ENCODE assay signal across 23 cellular contexts in the genomic region with DNA sequence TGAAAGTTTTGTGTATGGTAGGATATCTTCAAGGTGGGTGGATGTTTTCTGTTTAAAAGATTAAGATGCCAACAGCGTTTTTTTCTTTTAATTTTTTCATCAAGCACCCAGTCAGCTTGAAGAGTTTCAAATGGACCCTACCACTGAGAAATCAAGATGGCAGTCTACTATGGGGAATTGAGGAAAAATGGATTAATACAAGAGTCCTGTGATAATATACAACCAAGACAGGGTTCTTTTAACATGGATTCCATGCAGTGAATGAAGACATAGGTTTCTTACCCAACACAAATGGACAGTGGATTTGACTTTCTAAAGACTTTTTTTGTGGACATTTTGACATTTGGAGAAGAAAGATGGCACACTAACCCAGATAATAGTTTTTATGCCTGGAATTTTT. TPM values are rescaled to one million over a fixed set of nuclear protein-coding genes. Genes with fewer than 3 reads are reported as not detected.
A peak's percentile ranks its signal among the peaks of the same experiment; 100 is the strongest.
DNase-seq lines count a peak whose midpoint lies in the region; ATAC-seq and TF ChIP-seq lines count a peak whose summit lies in the region.
"Had no signal": no experiment of that assay in that cellular context is flagged by ENCODE, and none has a peak within 500 bp of the region (broad histone marks: within the 10 kb centered on the region; RNA-seq: fewer than 3 reads in every experiment).

No MANE protein-coding gene starts in this region.

- no peak for DNase-seq in activated naive CD4-positive, alpha-beta T cell treated with anti-CD3 and anti-CD28 coated beads for 36 hours
- DNase-seq in activated naive CD4-positive, alpha-beta T cell (lab: John Stamatoyannopoulos, UW) = no peak
- DNase-seq in activated B cell treated with CpG ODN at 0.5 μM for 24 hours = no peak
- DNase-seq in epithelial cell of prostate (ENCODE audit: low read depth, low spot score) = no peak
- DNase-seq in stimulated activated naive B cell treated with anti-CD40 and anti-IgM and Interleukin-4, amounts not matched to agents 10 μg/mL and 1 μg/mL and 100 μg/mL, for 72 hours = no peak
- no peak for DNase-seq in amniotic stem cell (lab: John Stamatoyannopoulos, UW)
- DNase-seq in effector memory CD4-positive, alpha-beta T cell = no peak
- no peak for DNase-seq in posterior cingulate gyrus
- DNase-seq: activated CD4-positive, CD25-positive, alpha-beta regulatory T cell; aorta; Calu3; cortex of kidney; GDM1; heart right ventricle; IMR-90; islet precursor cell; MV-4-11; NCI-H2029 treated with DMSO at 0.1 percent for 48 hours; NCI-H524; Peyer's patch had no signal

- H3K36me3 Mint-ChIP-seq in activated naive CD4-positive, alpha-beta T cell treated with anti-CD3 and anti-CD28 coated beads for 36 hours (ENCODE audit: low read depth) = peaks cover 80% of the 10 kb centered on the region
- peaks cover 83% of the 10 kb centered on the region for H3K36me3 Mint-ChIP-seq in activated B cell treated with CpG ODN at 0.5 μM for 24 hours (ENCODE audit: low read depth)
- H3K36me3 Mint-ChIP-seq in stimulated activated naive B cell treated with anti-CD40 and anti-IgM and Interleukin-4, amounts not matched to agents 10 μg/mL and 1 μg/mL and 100 μg/mL, for 72 hours = peaks cover 50 to 70% of the 10 kb centered on the region in 2 donors

- H3K9me3 Mint-ChIP-seq in activated naive CD4-positive, alpha-beta T cell treated with anti-CD3 and anti-CD28 coated beads for 36 hours = peaks cover 6% of the 10 kb centered on the region
- H3K9me3 Mint-ChIP-seq in activated B cell treated with CpG ODN at 0.5 μM for 24 hours = peaks cover 7% of the 10 kb centered on the region
- H3K9me3 Mint-ChIP-seq in stimulated activated naive B cell treated with anti-CD40 and anti-IgM and Interleukin-4, amounts not matched to agents 10 μg/mL and 1 μg/mL and 100 μg/mL, for 72 hours = peaks cover 7 to 9% of the 10 kb centered on the region in 2 donors

- H3K9me3 ChIP-seq in effector memory CD4-positive, alpha-beta T cell (ENCODE audit: control insufficient read depth, low read length) = no peaks in the 10 kb centered on the region
- H3K9me3 ChIP-seq: Peyer's patch had no signal

- H3K4me1 Mint-ChIP-seq in activated naive CD4-positive, alpha-beta T cell treated with anti-CD3 and anti-CD28 coated beads for 36 hours (ENCODE audit: low read depth) = peaks cover 60% of the 10 kb centered on the region
- peaks cover 52% of the 10 kb centered on the region for H3K4me1 Mint-ChIP-seq in activated B cell treated with CpG ODN at 0.5 μM for 24 hours
- H3K4me1 Mint-ChIP-seq in stimulated activated naive B cell treated with anti-CD40 and anti-IgM and Interleukin-4, amounts not matched to agents 10 μg/mL and 1 μg/mL and 100 μg/mL, for 72 hours = peaks cover 14 to 44% of the 10 kb centered on the region in 2 donors

- no peak for ATAC-seq in activated B cell treated with CpG ODN at 0.5 μM for 24 hours (ENCODE audit: low read depth)
- ATAC-seq in stimulated activated naive B cell treated with anti-CD40 and anti-IgM and Interleukin-4, amounts not matched to agents 10 μg/mL and 1 μg/mL and 100 μg/mL, for 72 hours (replicated peaks) = no peak
- ATAC-seq: esophagus mucosa; heart right ventricle; stimulated activated memory B cell treated with anti-CD40 and anti-IgM and Interleukin-4, amounts not matched to agents 10 μg/mL and 1 μg/mL and 100 μg/mL, for 72 hours had no signal

- intact Hi-C loops in activated naive CD4-positive, alpha-beta T cell treated with anti-CD3 and anti-CD28 coated beads for 36 hours (cut with micrococcal nuclease) = no loop called here
- intact Hi-C loops in activated B cell treated with CpG ODN at 0.5 μM for 24 hours (cut with micrococcal nuclease) = loop anchor here (1.0 kb wide), 1 partner anchor 9 kb away; no protein-coding TSS in a partner anchor
- intact Hi-C loops in posterior cingulate gyrus (cut with DNase I) = no loop called here

- H3K27ac ChIP-seq in epithelial cell of prostate = peak overlapping the region; percentile 98
- H3K27ac ChIP-seq in effector memory CD4-positive, alpha-beta T cell (ENCODE audit: insufficient read depth, low read length, poor library complexity, severe bottlenecking) = no peak overlapping the region

- no peak for TF ChIP-seq CTCF in activated B cell treated with CpG ODN at 0.5 μM for 24 hours (IDR thresholded peaks at IDR 0.05)

- CTCF ChIA-PET in activated naive CD4-positive, alpha-beta T cell treated with anti-CD3 and anti-CD28 coated beads for 36 hours (lab: Charles Lee) = interaction anchor here (0.7 to 1.5 kb wide), 2 partner anchors 53 to 100 kb away, joined by 3 to 5 read pairs; no protein-coding TSS in a partner anchor
- CTCF ChIA-PET in activated B cell treated with CpG ODN at 0.5 μM for 24 hours (lab: Charles Lee) = interaction anchor here (1.0 kb wide), 1 partner anchor 15 kb away, joined by 3 read pairs; no protein-coding TSS in a partner anchor

- peak overlapping the region; percentile 89 for H3K27ac Mint-ChIP-seq in activated naive CD4-positive, alpha-beta T cell treated with anti-CD3 and anti-CD28 coated beads for 36 hours
- H3K27ac Mint-ChIP-seq in activated B cell treated with CpG ODN at 0.5 μM for 24 hours = peak overlapping the region; percentile 79
- peak overlapping the region; percentile 37 for H3K27ac Mint-ChIP-seq in stimulated activated naive B cell treated with anti-CD40 and anti-IgM and Interleukin-4, amounts not matched to agents 10 μg/mL and 1 μg/mL and 100 μg/mL, for 72 hours

- POLR2A ChIA-PET in activated B cell treated with CpG ODN at 0.5 μM for 24 hours (lab: Charles Lee) = interaction anchor here (0.6 to 7.4 kb wide), 10 partner anchors 8 to 1331 kb away, joined by 3 to 94 read pairs (median 4); no protein-coding TSS in a partner anchor

- no peaks in the 10 kb centered on the region for H3K27me3 Mint-ChIP-seq in activated naive CD4-positive, alpha-beta T cell treated with anti-CD3 and anti-CD28 coated beads for 36 hours (ENCODE audit: low read depth)
- no peaks in the 10 kb centered on the region for H3K27me3 Mint-ChIP-seq in activated B cell treated with CpG ODN at 0.5 μM for 24 hours
- no peaks in the 10 kb centered on the region for H3K27me3 Mint-ChIP-seq in stimulated activated naive B cell treated with anti-CD40 and anti-IgM and Interleukin-4, amounts not matched to agents 10 μg/mL and 1 μg/mL and 100 μg/mL, for 72 hours
- H3K27me3 Mint-ChIP-seq: stimulated activated memory B cell treated with anti-CD40 and anti-IgM and Interleukin-4, amounts not matched to agents 10 μg/mL and 1 μg/mL and 100 μg/mL, for 72 hours had no signal

- no peak overlapping the region for H3K4me3 ChIP-seq in effector memory CD4-positive, alpha-beta T cell (ENCODE audit: insufficient read depth, low read depth, low read length, poor library complexity, severe bottlenecking)
- H3K4me3 ChIP-seq: heart right ventricle, Peyer's patch, skin epidermis had no signal

- peaks cover 34% of the 10 kb centered on the region for H3K36me3 ChIP-seq in effector memory CD4-positive, alpha-beta T cell (ENCODE audit: control insufficient read depth, insufficient read depth, low read length)

- H3K4me1 ChIP-seq in effector memory CD4-positive, alpha-beta T cell (ENCODE audit: control insufficient read depth, insufficient read depth, low read length, poor library complexity, severe bottlenecking) = peaks cover 5% of the 10 kb centered on the region

- no peaks in the 10 kb centered on the region for H3K27me3 ChIP-seq in effector memory CD4-positive, alpha-beta T cell (replicated peaks; ENCODE audit: control insufficient read depth, insufficient read depth, low read length, poor library complexity, severe bottlenecking)
- H3K27me3 ChIP-seq: heart right ventricle, Peyer's patch had no signal

- peak overlapping the region; percentile 43 for H3K4me3 Mint-ChIP-seq in activated naive CD4-positive, alpha-beta T cell treated with anti-CD3 and anti-CD28 coated beads for 36 hours
- no peak overlapping the region for H3K4me3 Mint-ChIP-seq in activated B cell treated with CpG ODN at 0.5 μM for 24 hours
- H3K4me3 Mint-ChIP-seq in stimulated activated naive B cell treated with anti-CD40 and anti-IgM and Interleukin-4, amounts not matched to agents 10 μg/mL and 1 μg/mL and 100 μg/mL, for 72 hours = no peak overlapping the region
- H3K4me3 Mint-ChIP-seq: stimulated activated memory B cell treated with anti-CD40 and anti-IgM and Interleukin-4, amounts not matched to agents 10 μg/mL and 1 μg/mL and 100 μg/mL, for 72 hours had no signal

RNA-seq across cellular contexts. Expression of a gene that starts 2.5 kb away (rescaled TPM):
- total RNA-seq in activated naive CD4-positive, alpha-beta T cell treated with anti-CD3 and anti-CD28 coated beads for 36 hours = 100 to 1,000 TPM; 164 to 185 TPM
- total RNA-seq in activated B cell treated with CpG ODN at 0.5 μM for 24 hours = 249 and 298 TPM in 2 replicates

Comparison
In these comparisons a context has a peak if more than half of its experiments do, and no peak if none do; other contexts are left out.
1. H3K27ac Mint-ChIP-seq: peak in every context shown above with its lines; median percentile 89 in activated naive CD4-positive, alpha-beta T cell treated with anti-CD3 and anti-CD28 coated beads for 36 hours; 79 in activated B cell treated with CpG ODN at 0.5 μM for 24 hours; 37 in stimulated activated naive B cell treated with anti-CD40 and anti-IgM and Interleukin-4, amounts not matched to agents 10 μg/mL and 1 μg/mL and 100 μg/mL, for 72 hours.